1 cellular context compared by ENCODE assay signal in the genomic region with DNA sequence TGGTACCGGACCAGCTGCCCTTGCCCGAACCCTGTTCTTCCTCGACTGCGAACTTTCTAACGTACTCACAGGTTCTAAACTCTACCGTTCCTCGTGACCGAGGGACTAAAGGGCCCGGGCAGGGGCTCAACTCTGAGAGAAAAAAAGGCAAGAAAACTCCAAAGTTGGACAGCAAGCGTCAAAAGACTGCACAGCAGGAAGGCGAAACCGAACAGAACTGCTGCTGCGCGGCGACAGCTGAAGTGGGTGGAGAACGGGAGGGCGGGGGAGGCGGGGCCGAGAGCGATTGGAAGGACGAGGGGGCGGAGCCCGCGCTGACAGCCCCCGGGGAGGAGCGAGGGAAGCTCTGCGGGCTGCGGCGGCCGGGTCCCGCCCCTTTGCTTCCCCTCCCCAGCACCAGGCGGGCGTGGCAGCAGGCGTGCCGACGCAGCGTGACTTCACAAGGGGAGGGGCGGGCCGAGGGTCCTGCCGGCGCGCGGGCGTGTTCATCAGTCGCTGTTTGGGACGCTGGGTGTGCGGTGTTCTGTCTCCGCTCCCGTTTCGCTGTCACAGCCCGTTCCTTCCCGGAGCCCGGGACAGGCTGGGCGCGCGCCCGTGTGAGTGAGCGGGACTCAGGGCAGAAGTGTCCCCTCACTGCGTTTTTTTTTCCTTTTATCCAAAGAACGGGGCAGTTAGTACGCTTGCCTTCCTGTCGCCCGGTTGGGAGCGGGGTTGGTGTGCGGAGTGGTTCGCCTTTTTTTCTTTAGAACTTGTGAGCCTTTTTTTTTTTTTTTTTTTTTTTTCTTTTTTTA.
TF ChIP-seq lines count a peak whose summit lies in the region.

Gene NABP1, plus strand, starts transcription at position 491 of the 791 bp plus-strand sequence. CDS start 479 bp downstream, outside the sequence.

TF ChIP-seq in HepG2, 621 proteins besides CTCF, POLR2A, EP300 and RAD21 (continued from another document and continues in another):
- TF ChIP-seq, protein P1, sequence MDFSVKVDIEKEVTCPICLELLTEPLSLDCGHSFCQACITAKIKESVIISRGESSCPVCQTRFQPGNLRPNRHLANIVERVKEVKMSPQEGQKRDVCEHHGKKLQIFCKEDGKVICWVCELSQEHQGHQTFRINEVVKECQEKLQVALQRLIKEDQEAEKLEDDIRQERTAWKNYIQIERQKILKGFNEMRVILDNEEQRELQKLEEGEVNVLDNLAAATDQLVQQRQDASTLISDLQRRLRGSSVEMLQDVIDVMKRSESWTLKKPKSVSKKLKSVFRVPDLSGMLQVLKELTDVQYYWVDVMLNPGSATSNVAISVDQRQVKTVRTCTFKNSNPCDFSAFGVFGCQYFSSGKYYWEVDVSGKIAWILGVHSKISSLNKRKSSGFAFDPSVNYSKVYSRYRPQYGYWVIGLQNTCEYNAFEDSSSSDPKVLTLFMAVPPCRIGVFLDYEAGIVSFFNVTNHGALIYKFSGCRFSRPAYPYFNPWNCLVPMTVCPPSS (IDR thresholded peaks at IDR 0.05) = no peak
- peak; percentile 86; the same call in 1 of the 2 replicates for TF ChIP-seq MYPOP (CRISPR knock-in tag; IDR thresholded peaks at IDR 0.05)
- TF ChIP-seq MED1 (CRISPR knock-in tag; IDR thresholded peaks at IDR 0.05) = peak; percentile 92
- peak; percentile 53; the same call in 1 of the 2 replicates for TF ChIP-seq SOX13 (IDR thresholded peaks at IDR 0.05)
- TF ChIP-seq SOX13 (CRISPR knock-in tag; conservative IDR thresholded peaks at IDR 0.05 in 1 of 2, IDR thresholded peaks at IDR 0.05 in 1 of 2) = peak; percentile 73 to 80; a peak in 3 of 4 replicates
- TF ChIP-seq ZNF614 (CRISPR knock-in tag; IDR thresholded peaks at IDR 0.05; ENCODE audit: borderline replicate concordance) = peak; percentile 63; the same call in 1 of the 2 replicates
- no peak for TF ChIP-seq ZNF660 (CRISPR knock-in tag; IDR thresholded peaks at IDR 0.05; ENCODE audit: borderline replicate concordance, low read depth)
- TF ChIP-seq NFE2 (CRISPR knock-in tag; IDR thresholded peaks at IDR 0.05) = no peak
- no peak; the same call in 1 of the 2 replicates for TF ChIP-seq ZNF547 (CRISPR knock-in tag; IDR thresholded peaks at IDR 0.05)
- TF ChIP-seq ZNF567 (CRISPR knock-in tag; IDR thresholded peaks at IDR 0.05; ENCODE audit: borderline replicate concordance) = peak; percentile 85; the same call in 1 of the 2 replicates
- TF ChIP-seq KMT2A (CRISPR knock-in tag; IDR thresholded peaks at IDR 0.05) = peak; percentile 79
- peak; percentile 93 for TF ChIP-seq ZNF343 (CRISPR knock-in tag; IDR thresholded peaks at IDR 0.05)
- TF ChIP-seq ATRX (CRISPR knock-in tag; IDR thresholded peaks at IDR 0.05; ENCODE audit: borderline replicate concordance) = no peak
- peak; percentile 9 for TF ChIP-seq ZNF703 (CRISPR knock-in tag; IDR thresholded peaks at IDR 0.05; ENCODE audit: borderline replicate concordance)
- TF ChIP-seq MAFF (IDR thresholded peaks at IDR 0.05; ENCODE audit: low read depth, low read length) = no peak; the same call in 1 of the 2 replicates
- TF ChIP-seq ZBTB8A (CRISPR knock-in tag; IDR thresholded peaks at IDR 0.05; ENCODE audit: borderline replicate concordance, low read depth) = no peak; the same call in 1 of the 2 replicates
- 0 out of 2 replicates have a peak, but pooled peaks have one; percentile 50 for TF ChIP-seq PRDM10 (CRISPR knock-in tag; IDR thresholded peaks at IDR 0.05; ENCODE audit: low read depth)
- peak; percentile 92; the same call in 1 of the 2 replicates for TF ChIP-seq ZNF33A (CRISPR knock-in tag; IDR thresholded peaks at IDR 0.05; ENCODE audit: borderline replicate concordance)
- peak; percentile 42; the same call in 1 of the 2 replicates for TF ChIP-seq AKAP8 (CRISPR knock-in tag; IDR thresholded peaks at IDR 0.05)
- TF ChIP-seq TEF (CRISPR knock-in tag; IDR thresholded peaks at IDR 0.05) = peak; percentile 87
- TF ChIP-seq NFIB (CRISPR knock-in tag; IDR thresholded peaks at IDR 0.05; ENCODE audit: borderline replicate concordance) = no peak
- TF ChIP-seq MIXL1 (CRISPR knock-in tag; IDR thresholded peaks at IDR 0.05) = peak; percentile 50; the same call in 1 of the 2 replicates
- TF ChIP-seq SAFB2 (CRISPR knock-in tag; IDR thresholded peaks at IDR 0.05; ENCODE audit: borderline replicate concordance, low read depth) = peak; percentile 95
- TF ChIP-seq, protein P2, sequence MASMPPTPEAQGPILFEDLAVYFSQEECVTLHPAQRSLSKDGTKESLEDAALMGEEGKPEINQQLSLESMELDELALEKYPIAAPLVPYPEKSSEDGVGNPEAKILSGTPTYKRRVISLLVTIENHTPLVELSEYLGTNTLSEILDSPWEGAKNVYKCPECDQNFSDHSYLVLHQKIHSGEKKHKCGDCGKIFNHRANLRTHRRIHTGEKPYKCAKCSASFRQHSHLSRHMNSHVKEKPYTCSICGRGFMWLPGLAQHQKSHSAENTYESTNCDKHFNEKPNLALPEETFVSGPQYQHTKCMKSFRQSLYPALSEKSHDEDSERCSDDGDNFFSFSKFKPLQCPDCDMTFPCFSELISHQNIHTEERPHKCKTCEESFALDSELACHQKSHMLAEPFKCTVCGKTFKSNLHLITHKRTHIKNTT (CRISPR knock-in tag; IDR thresholded peaks at IDR 0.05) = 0 out of 2 replicates have a peak, but pooled peaks have one; percentile 73
- peak; percentile 56; the same call in 1 of the 2 replicates for TF ChIP-seq ZNF354B (CRISPR knock-in tag; IDR thresholded peaks at IDR 0.05)
- no peak; the same call in none of the 2 replicates for TF ChIP-seq PHF20 (CRISPR knock-in tag; IDR thresholded peaks at IDR 0.05)
- TF ChIP-seq ATF1 (CRISPR knock-in tag; IDR thresholded peaks at IDR 0.05) = no peak; the same call in 1 of the 2 replicates
- TF ChIP-seq, protein P3, sequence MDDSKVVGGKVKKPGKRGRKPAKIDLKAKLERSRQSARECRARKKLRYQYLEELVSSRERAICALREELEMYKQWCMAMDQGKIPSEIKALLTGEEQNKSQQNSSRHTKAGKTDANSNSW (CRISPR knock-in tag; IDR thresholded peaks at IDR 0.05; ENCODE audit: borderline replicate concordance) = peak; percentile 23
- no peak for TF ChIP-seq LCORL (IDR thresholded peaks at IDR 0.05)
- TF ChIP-seq LCORL (CRISPR knock-in tag; IDR thresholded peaks at IDR 0.05) = no peak; the same call in 1 of the 2 replicates
- TF ChIP-seq ZNF253 (CRISPR knock-in tag; IDR thresholded peaks at IDR 0.05; ENCODE audit: borderline replicate concordance) = no peak; the same call in 1 of the 2 replicates
- TF ChIP-seq ZNF7 (CRISPR knock-in tag; IDR thresholded peaks at IDR 0.05) = 0 out of 2 replicates have a peak, but pooled peaks have one; percentile 8
- peak; percentile 80 for TF ChIP-seq KMT2B (CRISPR knock-in tag; IDR thresholded peaks at IDR 0.05)
- TF ChIP-seq NCOA1 (CRISPR knock-in tag; IDR thresholded peaks at IDR 0.05) = no peak
- TF ChIP-seq NPAS2 (CRISPR knock-in tag; IDR thresholded peaks at IDR 0.05; ENCODE audit: borderline replicate concordance) = no peak
- no peak for TF ChIP-seq RBM22 (optimal IDR thresholded peaks at IDR 0.05; ENCODE audit: low read length)
- no peak for TF ChIP-seq ZNF562 (CRISPR knock-in tag; IDR thresholded peaks at IDR 0.05; ENCODE audit: borderline replicate concordance)
- TF ChIP-seq CBX1 (IDR thresholded peaks at IDR 0.05; ENCODE audit: low read depth) = peak; percentile 92
- peak; percentile 74 for TF ChIP-seq HNRNPLL (IDR thresholded peaks at IDR 0.05; ENCODE audit: low read depth, low read length, poor library complexity, severe bottlenecking)
- no peak for TF ChIP-seq ZNF720 (CRISPR knock-in tag; IDR thresholded peaks at IDR 0.05)
- peak; percentile 74 for TF ChIP-seq ZBTB3 (CRISPR knock-in tag; IDR thresholded peaks at IDR 0.05; ENCODE audit: borderline replicate concordance, low read depth)
- TF ChIP-seq JDP2 (CRISPR knock-in tag; IDR thresholded peaks at IDR 0.05; ENCODE audit: borderline replicate concordance) = no peak; the same call in 1 of the 2 replicates
- no peak for TF ChIP-seq ARID3A (IDR thresholded peaks at IDR 0.05; ENCODE audit: low read depth, low read length)
- peak; percentile 43; the same call in 1 of the 2 replicates for TF ChIP-seq ZNF839 (CRISPR knock-in tag; IDR thresholded peaks at IDR 0.05; ENCODE audit: borderline replicate concordance)
- peak; percentile 87; the same call in 1 of the 2 replicates for TF ChIP-seq KLF15 (CRISPR knock-in tag; IDR thresholded peaks at IDR 0.05; ENCODE audit: borderline replicate concordance)
- TF ChIP-seq ZFY (CRISPR knock-in tag; IDR thresholded peaks at IDR 0.05) = peak; percentile 74
- TF ChIP-seq HMGXB3 (CRISPR knock-in tag; IDR thresholded peaks at IDR 0.05; ENCODE audit: borderline replicate concordance) = peak; percentile 66; the same call in 1 of the 2 replicates
- peak; percentile 99 for TF ChIP-seq POLR2G (IDR thresholded peaks at IDR 0.05; ENCODE audit: low read depth, low read length)
